Comparison of ENCODE assay signal across 10 cellular contexts in genomic region chr14:81400202-81400678, GRCh38. TPM values are rescaled to one million over a fixed set of nuclear protein-coding genes. Genes with fewer than 3 reads are reported as not detected.
DNase-seq lines count a peak whose midpoint lies in the region; ATAC-seq and TF ChIP-seq lines count a peak whose summit lies in the region.
"Had no signal": no experiment of that assay in that cellular context is flagged by ENCODE, and none has a peak within 500 bp of the region (broad histone marks: within the 10 kb centered on the region; RNA-seq: fewer than 3 reads in every experiment).

STON2 (minus strand) TSS chr14:81400324; CDS start chr14:81398382, 1,942 bp downstream.

- peaks cover 30% of the 10 kb centered on the region for H3K27me3 Mint-ChIP-seq in activated T-cell treated with anti-CD3 and anti-CD28 coated beads, Interleukin-2, amount 50 U/mL, for 24 hours

- DNase-seq in activated T-cell treated with anti-CD3 and anti-CD28 coated beads, Interleukin-2, amount 50 U/mL, for 24 hours = peak; percentile 30
- no peak for DNase-seq in activated T-cell treated with anti-CD3 and anti-CD28 coated beads, Interleukin-2, amount 50 U/mL, for 1 hour
- peak; percentile 78 for DNase-seq in NCI-H69 (lab: John Stamatoyannopoulos, UW)
- DNase-seq in colonic mucosa = peak; percentile 69
- peak; percentile 98 for DNase-seq in myocyte (ENCODE audit: low read depth)
- no peak for DNase-seq in GM13976 (ENCODE audit: low spot score)
- DNase-seq: naive B cell had no signal

- no peak for TF ChIP-seq POLR2A in GM18505 (IDR thresholded peaks at IDR 0.05; ENCODE audit: borderline replicate concordance, extremely low read depth, insufficient read depth, insufficient read length)

- H3K36me3 Mint-ChIP-seq in activated T-cell treated with anti-CD3 and anti-CD28 coated beads, Interleukin-2, amount 50 U/mL, for 24 hours (ENCODE audit: low read depth) = no peaks in the 10 kb centered on the region
- H3K36me3 Mint-ChIP-seq: naive B cell had no signal

- no peaks in the 10 kb centered on the region for H3K36me3 ChIP-seq in colonic mucosa

- peaks cover 26% of the 10 kb centered on the region for H3K4me1 Mint-ChIP-seq in activated T-cell treated with anti-CD3 and anti-CD28 coated beads, Interleukin-2, amount 50 U/mL, for 24 hours (ENCODE audit: low read depth)
- H3K4me1 Mint-ChIP-seq: naive B cell had no signal

- no peak for TF ChIP-seq CTCF in colonic mucosa (IDR thresholded peaks at IDR 0.05)
- TF ChIP-seq CTCF in GM13976 (IDR thresholded peaks at IDR 0.05; ENCODE audit: borderline replicate concordance, control extremely low read depth, extremely low read depth, insufficient read depth, missing control alignments) = no peak

- peak within 1 kb of the TSS; percentile 20 for H3K4me3 Mint-ChIP-seq in activated T-cell treated with anti-CD3 and anti-CD28 coated beads, Interleukin-2, amount 50 U/mL, for 24 hours
- H3K4me3 Mint-ChIP-seq: naive B cell had no signal

- no peaks in the 10 kb centered on the region for H3K9me3 ChIP-seq in colonic mucosa

- in situ Hi-C loops in GM13976 (cut with MboI; ENCODE audit: low sequenced_read_pairs, unreplicated experiment) = no loop called here

- H3K27ac ChIP-seq in colonic mucosa = no peak within 1 kb of the TSS

- H3K27me3 ChIP-seq in colonic mucosa = no peaks in the 10 kb centered on the region

- H3K9ac ChIP-seq in colonic mucosa (ENCODE audit: low read depth in 2 of 2, low read length in 2 of 2) = no peak within 1 kb of the TSS

- no peak for ATAC-seq in GM18505 (IDR thresholded peaks at IDR 0.05; ENCODE audit: unreplicated experiment)
- no peak for ATAC-seq in GM18858 (IDR thresholded peaks at IDR 0.05; ENCODE audit: unreplicated experiment)

- no peak within 1 kb of the TSS for H3K4me3 ChIP-seq in colonic mucosa

- H3K27ac Mint-ChIP-seq in activated T-cell treated with anti-CD3 and anti-CD28 coated beads, Interleukin-2, amount 50 U/mL, for 24 hours = peak within 1 kb of the TSS; percentile 81

- intact Hi-C loops in colonic mucosa (cut with DNase I) = no loop called here

- no peaks in the 10 kb centered on the region for H3K4me1 ChIP-seq in colonic mucosa

- peaks cover 6% of the 10 kb centered on the region for H3K9me3 Mint-ChIP-seq in activated T-cell treated with anti-CD3 and anti-CD28 coated beads, Interleukin-2, amount 50 U/mL, for 24 hours

RNA-seq across cellular contexts. Expression of gene STON2, which starts in this region (rescaled TPM):
- total RNA-seq in colonic mucosa (10 to 100 TPM; 12.7 to 15.1 TPM), myocyte (67.4 and 78.1 TPM in 2 replicates)
- 3.5 TPM for polyA plus RNA-seq in myocyte (2012)
- total RNA-seq: T-helper 2 cell treated with Interferon-gamma antibody and Interleukin-4, amounts not matched to agents 100 ng/mL and 5 ng/mL, for 36 hours had no signal

Comparison
In these comparisons a context has a peak if more than half of its experiments do, and no peak if none do; other contexts are left out.
1. DNase-seq: peak in activated T-cell treated with anti-CD3 and anti-CD28 coated beads, Interleukin-2, amount 50 U/mL, for 24 hours (single experiment), NCI-H69 (single experiment), colonic mucosa (single experiment) and myocyte (single experiment); none in activated T-cell treated with anti-CD3 and anti-CD28 coated beads, Interleukin-2, amount 50 U/mL, for 1 hour (single experiment) and GM13976 (single experiment).